Comparison of ENCODE assay signal across 9 cellular contexts in genomic region chr18:59265246-59266018, GRCh38. TPM values are rescaled to one million over a fixed set of nuclear protein-coding genes. Genes with fewer than 3 reads are reported as not detected.
A peak's percentile ranks its signal among the peaks of the same experiment; 100 is the strongest.
DNase-seq lines count a peak whose midpoint lies in the region; ATAC-seq and TF ChIP-seq lines count a peak whose summit lies in the region.
"Had no signal": no experiment of that assay in that cellular context is flagged by ENCODE, and none has a peak within 500 bp of the region (broad histone marks: within the 10 kb centered on the region; RNA-seq: fewer than 3 reads in every experiment).

No MANE protein-coding gene starts in this region.

- H2BK120ac ChIP-seq in mesenchymal stem cell (ENCODE audit: low read depth, low read length), result no peak overlapping the region

- H2AK5ac ChIP-seq in mesenchymal stem cell (ENCODE audit: low read length, severe bottlenecking), result no peak overlapping the region

- no peak overlapping the region for H3K4ac ChIP-seq in mesenchymal stem cell (ENCODE audit: low read depth in 1 of 2, low read length in 2 of 2)

- H4K8ac ChIP-seq in mesenchymal stem cell (ENCODE audit: low read length), result no peak overlapping the region

- H3K36me3 Mint-ChIP-seq in central memory CD8-positive, alpha-beta T cell (ENCODE audit: insufficient read depth), result no peaks in the 10 kb centered on the region

- H3K9me3 Mint-ChIP-seq in central memory CD8-positive, alpha-beta T cell, result no peaks in the 10 kb centered on the region

- H3K4me3 Mint-ChIP-seq in central memory CD8-positive, alpha-beta T cell, result peak overlapping the region; percentile 37

- no peak overlapping the region for H3K23ac ChIP-seq in mesenchymal stem cell (ENCODE audit: low read length in 2 of 2)

- H3K79me2 ChIP-seq in parathyroid adenoma, result no peaks in the 10 kb centered on the region

- WGBS in mesenchymal stem cell, result 9% methylated on average over 37 of the region's 39 CpGs

- no peak overlapping the region for H4K91ac ChIP-seq in mesenchymal stem cell (ENCODE audit: low read length)

- no peak overlapping the region for H3K18ac ChIP-seq in mesenchymal stem cell (ENCODE audit: low read depth in 1 of 2, low read length in 2 of 2)

- peaks cover 5% of the 10 kb centered on the region for H3K27me3 ChIP-seq in parathyroid adenoma (ENCODE audit: control insufficient read depth, insufficient read depth, low read length)
- peaks cover 76 to 79% of the 10 kb centered on the region in 2 experiments for H3K27me3 ChIP-seq in mesenchymal stem cell (ENCODE audit: control insufficient read depth in 1 of 2, insufficient read depth in 1 of 2, low read length in 2 of 2)

- peaks cover 27% of the 10 kb centered on the region for H3K4me1 Mint-ChIP-seq in central memory CD8-positive, alpha-beta T cell

- no peak overlapping the region for H2BK12ac ChIP-seq in mesenchymal stem cell (ENCODE audit: low read length in 2 of 2)

- H3K9me3 ChIP-seq in parathyroid adenoma (ENCODE audit: control insufficient read depth, low read length) (no peaks in the 10 kb centered on the region), mesenchymal stem cell (ENCODE audit: control insufficient read depth, low read length) (no peaks in the 10 kb centered on the region)

- H3K27ac ChIP-seq in parathyroid adenoma (no peak overlapping the region), mesenchymal stem cell (ENCODE audit: low read length, poor library complexity, severe bottlenecking) (no peak overlapping the region)

- H3K36me3 ChIP-seq in parathyroid adenoma (ENCODE audit: control insufficient read depth, insufficient read depth, low read length) (no peaks in the 10 kb centered on the region), mesenchymal stem cell (ENCODE audit: control insufficient read depth in 1 of 2, insufficient read depth in 2 of 2, low read depth in 1 of 2, low read length in 2 of 2) (no peaks in the 10 kb centered on the region)

- no peak overlapping the region for H3K14ac ChIP-seq in mesenchymal stem cell (ENCODE audit: low read length in 2 of 2)

- H3K4me1 ChIP-seq in parathyroid adenoma (no peaks in the 10 kb centered on the region), mesenchymal stem cell (ENCODE audit: control insufficient read depth, insufficient read depth, low read depth, low read length) (peaks cover 17% of the 10 kb centered on the region)

- no peak overlapping the region for H3K27ac Mint-ChIP-seq in central memory CD8-positive, alpha-beta T cell (ENCODE audit: low read depth)

- peak overlapping the region; percentile 44 for H3K4me2 ChIP-seq in parathyroid adenoma (ENCODE audit: low read length)
- no peak overlapping the region for H3K4me2 ChIP-seq in mesenchymal stem cell (ENCODE audit: low read length, poor library complexity, severe bottlenecking)

- H3K9ac ChIP-seq in parathyroid adenoma (no peak overlapping the region), mesenchymal stem cell (ENCODE audit: low read length) (no peak overlapping the region)

- H3K4me3 ChIP-seq in parathyroid adenoma (ENCODE audit: low read depth, low read length) (peak overlapping the region; percentile 14), mesenchymal stem cell (ENCODE audit: insufficient read depth in 1 of 2, low read depth in 1 of 2, low read length in 2 of 2) (peak overlapping the region in 1 of 2 experiments; percentile 56)

- DNase-seq in stimulated activated naive CD4-positive, alpha-beta T cell treated with Interleukin-2 at 50 U/mL for 16 hours (lab: John Stamatoyannopoulos, UW), result peak; percentile 24
- DNase-seq in stimulated activated naive CD4-positive, alpha-beta T cell (lab: John Stamatoyannopoulos, UW), result no peak
- DNase-seq in NCI-H146 treated with DMSO at 0.1 percent for 48 hours (lab: John Stamatoyannopoulos, UW; ENCODE audit: unreplicated experiment) (peak; percentile 56), Ammon's horn (ENCODE audit: low spot score) (no peak), HK-2 (ENCODE audit: unreplicated experiment) (no peak), mesenchymal stem cell (no peak)
- DNase-seq in central memory CD8-positive, alpha-beta T cell (ENCODE audit: low spot score in 2 of 2), result no peak

- no peak overlapping the region for H2BK5ac ChIP-seq in mesenchymal stem cell (ENCODE audit: low read depth, low read length, poor library complexity, severe bottlenecking)

- no peaks in the 10 kb centered on the region for H3K79me1 ChIP-seq in mesenchymal stem cell (replicated peaks; ENCODE audit: low read length, poor library complexity, severe bottlenecking)

- no peak overlapping the region for H2BK15ac ChIP-seq in mesenchymal stem cell (ENCODE audit: low read depth, poor library complexity, severe bottlenecking)

- no peak for TF ChIP-seq CTCF in parathyroid adenoma (IDR thresholded peaks at IDR 0.05)

- H2AFZ ChIP-seq in parathyroid adenoma (no peak overlapping the region), mesenchymal stem cell (ENCODE audit: low read depth, low read length) (no peak overlapping the region)

- ATAC-seq in central memory CD8-positive, alpha-beta T cell (replicated peaks; ENCODE audit: extremely low read depth, poor library complexity, severe bottlenecking), result no peak

- H3K27me3 Mint-ChIP-seq in central memory CD8-positive, alpha-beta T cell, result peaks cover 81% of the 10 kb centered on the region

RNA-seq across cellular contexts. Expression of gene RAX, which starts 7.8 kb away (rescaled TPM):
- not detected for polyA plus RNA-seq in mesenchymal stem cell (2013, experiment 1 of 2)
- polyA plus RNA-seq in mesenchymal stem cell (2013, experiment 2 of 2), result not detected
- polyA plus RNA-seq: adipose tissue had no signal

RNA-seq across cellular contexts. Expression of gene GRP, which starts 45.5 kb away (rescaled TPM):
- polyA plus RNA-seq in mesenchymal stem cell (2013, experiment 1 of 2), result not detected
- polyA plus RNA-seq in mesenchymal stem cell (2013, experiment 2 of 2), result not detected

RNA-seq across cellular contexts. Expression of gene CPLX4, which starts 53.0 kb away (rescaled TPM):
- polyA plus RNA-seq in mesenchymal stem cell (2013, experiment 1 of 2), result not detected
- not detected for polyA plus RNA-seq in mesenchymal stem cell (2013, experiment 2 of 2)

Comparison
In these comparisons a context has a peak if more than half of its experiments do, and no peak if none do; other contexts are left out.
1. DNase-seq: peak in stimulated activated naive CD4-positive, alpha-beta T cell treated with Interleukin-2 at 50 U/mL for 16 hours (single experiment) and NCI-H146 treated with DMSO at 0.1 percent for 48 hours (single experiment); none in stimulated activated naive CD4-positive, alpha-beta T cell (0 of 6), central memory CD8-positive, alpha-beta T cell (0 of 2), Ammon's horn (single experiment), HK-2 (single experiment) and mesenchymal stem cell (single experiment).